In genomic region chr19:1668048-1668338, GRCh38 we compare ENCODE assay signal across 1 cellular context.
TF ChIP-seq lines count a peak whose summit lies in the region.

No MANE protein-coding gene starts in this region.

TF ChIP-seq in H1, 55 proteins besides CTCF, POLR2A, EP300 and RAD21:
- no peak for TF ChIP-seq NRF1 (IDR thresholded peaks at IDR 0.05; ENCODE audit: low read depth, low read length)
- no peak for TF ChIP-seq FOSL1 (IDR thresholded peaks at IDR 0.05; ENCODE audit: insufficient read depth, low read depth, low read length)
- TF ChIP-seq CBX5 (IDR thresholded peaks at IDR 0.05; ENCODE audit: low read depth, low read length): no peak
- no peak for TF ChIP-seq SUZ12 (IDR thresholded peaks at IDR 0.05; ENCODE audit: low read length)
- TF ChIP-seq KDM5A (IDR thresholded peaks at IDR 0.05; ENCODE audit: low read length): no peak
- TF ChIP-seq TAF7 (optimal IDR thresholded peaks at IDR 0.05; ENCODE audit: borderline replicate concordance, low read depth, low read length): no peak
- TF ChIP-seq CBX8 (IDR thresholded peaks at IDR 0.05; ENCODE audit: borderline replicate concordance, low read depth, low read length): no peak
- no peak for TF ChIP-seq JUN (IDR thresholded peaks at IDR 0.05; ENCODE audit: low read depth, low read length)
TF ChIP-seq in H1: peak in this region for 0.
